In genomic region chr11:3340025-3340424, GRCh38 we compare ENCODE assay signal across 14 cellular contexts. TPM values are rescaled to one million over a fixed set of nuclear protein-coding genes. Genes with fewer than 3 reads are reported as not detected.
A peak's percentile ranks its signal among the peaks of the same experiment; 100 is the strongest.
DNase-seq lines count a peak whose midpoint lies in the region; ATAC-seq, FAIRE-seq and TF ChIP-seq lines count a peak whose summit lies in the region.
"Had no signal": no experiment of that assay in that cellular context is flagged by ENCODE, and none has a peak within 500 bp of the region (broad histone marks: within the 10 kb centered on the region; RNA-seq: fewer than 3 reads in every experiment).

No MANE protein-coding gene starts in this region.

- POLR2A ChIA-PET in K562 (lab: Yijun Ruan, JAX): interaction anchor here (0.9 to 1.0 kb wide), 3 partner anchors 39 to 237 kb away, joined by 3 to 5 read pairs (median 3); partner anchors contain the start of gene ZNF195
- POLR2A ChIA-PET in activated CD4-positive, alpha-beta memory T cell treated with anti-CD3 and anti-CD28 coated beads, Interleukin-2, amount 10 ng/mL, durations not matched to agents 7 days and 5 days (lab: Charles Lee): no interaction called here

- no peaks in the 10 kb centered on the region for H3K9me1 ChIP-seq in K562 (ENCODE audit: control insufficient read depth, insufficient read depth, low read length)
- H3K9me1 ChIP-seq in keratinocyte (ENCODE audit: control insufficient read depth, extremely low read depth, insufficient read depth, low read length): no peaks in the 10 kb centered on the region

- peak; percentile 57; the same call in 1 of the 2 replicates for TF ChIP-seq EP300 in K562 (IDR thresholded peaks at IDR 0.05; ENCODE audit: low read length)

- no peak overlapping the region for H3K27ac Mint-ChIP-seq in activated CD4-positive, alpha-beta memory T cell treated with anti-CD3 and anti-CD28 coated beads, Interleukin-2, amount 10 ng/mL, durations not matched to agents 7 days and 5 days
- H3K27ac Mint-ChIP-seq: activated T-cell treated with anti-CD3 and anti-CD28 coated beads, Interleukin-2, amount 50 U/mL, for 24 hours had no signal

- H3K4me3 ChIP-seq in K562: no peak overlapping the region
- no peak overlapping the region for H3K4me3 ChIP-seq in keratinocyte (ENCODE audit: control insufficient read depth in 2 of 3, extremely low read depth in 1 of 3, insufficient read depth in 2 of 3, low read depth in 1 of 3, low read length in 3 of 3)
- H3K4me3 ChIP-seq: psoas muscle had no signal

- dilution Hi-C loops in keratinocyte (cut with MboI; ENCODE audit: extremely low pct_ligation_motif_present, low sequenced_read_pairs): no loop called here

- H3K27me3 ChIP-seq in K562 (ENCODE audit: control insufficient read depth in 2 of 2, insufficient read depth in 2 of 2, low read length in 2 of 2) (no peaks in the 10 kb centered on the region), keratinocyte (ENCODE audit: control insufficient read depth, extremely low read depth, insufficient read depth, low read length) (peaks cover 4% of the 10 kb centered on the region)

- H3K27ac ChIP-seq in K562 (ENCODE audit: extremely low read depth, low read depth, low read length) (peak overlapping the region; percentile 62), keratinocyte (ENCODE audit: control insufficient read depth, insufficient read depth, low read length) (no peak overlapping the region)
- H3K27ac ChIP-seq: C4-2B, psoas muscle had no signal

- peak in 1 of 2 experiments; percentile 14; a peak in 1 of 4 replicates for TF ChIP-seq RAD21 in K562 (CRISPR knock-in tag; conservative IDR thresholded peaks at IDR 0.05 in 1 of 2, IDR thresholded peaks at IDR 0.05 in 1 of 2)

- TF ChIP-seq POLR2A in K562 (conservative IDR thresholded peaks at IDR 0.05): no peak

- CTCF ChIA-PET in K562 (lab: Yijun Ruan, JAX; ENCODE audit: low intra/inter-chr PET ratio): no interaction called here
- CTCF ChIA-PET in activated CD4-positive, alpha-beta memory T cell treated with anti-CD3 and anti-CD28 coated beads, Interleukin-2, amount 10 ng/mL, durations not matched to agents 7 days and 5 days (lab: Charles Lee): interaction anchor here (1.5 to 3.5 kb wide), 2 partner anchors 30 to 68 kb away, joined by 3 to 29 read pairs; no protein-coding TSS in a partner anchor

- WGBS in K562 (ENCODE audit: insufficient coverage, low coverage, missing lambda C conversion rate): 5% methylated on average over 4 of the region's 4 CpGs

- in situ Hi-C loops in K562 (cut with MboI): no loop called here

- H3K9ac ChIP-seq in K562 (ENCODE audit: insufficient read depth in 1 of 2, low read depth in 2 of 2, low read length in 2 of 2) (0 out of 4 replicates have a peak overlapping the region, but pooled peaks of 1 of the 2 experiments have one; percentile 7), keratinocyte (ENCODE audit: control insufficient read depth, extremely low read depth, insufficient read depth, low read length) (no peak overlapping the region)

- peaks cover 49% of the 10 kb centered on the region for H3K27me3 Mint-ChIP-seq in activated CD4-positive, alpha-beta memory T cell treated with anti-CD3 and anti-CD28 coated beads, Interleukin-2, amount 10 ng/mL, durations not matched to agents 7 days and 5 days

- DNase-seq in AG08395 (ENCODE audit: low spot score) (peak; percentile 83), HT1080 (ENCODE audit: low read depth) (peak; percentile 70), K562 (ENCODE audit: extremely low read depth in 1 of 4, low spot score in 3 of 4) (peak; percentile 40 to 84 (median 56)), keratinocyte (ENCODE audit: low read depth, low spot score) (peak; percentile 58), CD1c-positive myeloid dendritic cell (ENCODE audit: extremely low spot score) (no peak)
- DNase-seq in activated CD4-positive, alpha-beta memory T cell treated with anti-CD3 and anti-CD28 coated beads, Interleukin-2, amount 10 ng/mL, durations not matched to agents 7 days and 5 days: no peak
- DNase-seq in activated CD4-positive, CD25-positive, alpha-beta regulatory T cell (lab: John Stamatoyannopoulos, UW): no peak
- no peak for DNase-seq in activated effector memory CD4-positive, alpha-beta T cell treated with anti-CD3 and anti-CD28 coated beads, Interleukin-2, amount 50 U/mL, for 16 hours
- DNase-seq: activated T-cell treated with anti-CD3 and anti-CD28 coated beads, Interleukin-2, amount 50 U/mL, for 24 hours; NCI-H446 treated with DMSO at 0.1 percent for 48 hours; psoas muscle; Right ventricle myocardium superior; substantia nigra had no signal

- H3K4me3 Mint-ChIP-seq in activated CD4-positive, alpha-beta memory T cell treated with anti-CD3 and anti-CD28 coated beads, Interleukin-2, amount 10 ng/mL, durations not matched to agents 7 days and 5 days: no peak overlapping the region
- H3K4me3 Mint-ChIP-seq: activated T-cell treated with anti-CD3 and anti-CD28 coated beads, Interleukin-2, amount 50 U/mL, for 24 hours had no signal

- TF ChIP-seq CTCF in K562 (IDR thresholded peaks at IDR 0.05 in 2 of 3, conservative IDR thresholded peaks at IDR 0.05 in 1 of 3; ENCODE audit: insufficient read depth in 2 of 3, low read depth in 1 of 3, low read length in 3 of 3) (no peak), keratinocyte (optimal IDR thresholded peaks at IDR 0.05 in 1 of 3, IDR thresholded peaks at IDR 0.05 in 1 of 3, conservative IDR thresholded peaks at IDR 0.05 in 1 of 3; ENCODE audit: extremely low read depth in 1 of 3, insufficient read depth in 2 of 3, low read length in 3 of 3) (no peak)

- peak overlapping the region; percentile 79 for H2AFZ ChIP-seq in K562 (ENCODE audit: low read depth, low read length)
- H2AFZ ChIP-seq in keratinocyte (ENCODE audit: control insufficient read depth, low read length): no peak overlapping the region

- H3K4me1 ChIP-seq in K562 (replicated peaks in 1 of 2; ENCODE audit: control insufficient read depth in 2 of 2, insufficient read depth in 2 of 2, low read length in 2 of 2) (peaks cover 2 to 34% of the 10 kb centered on the region in 2 experiments; a peak in 4 of 5 replicates), keratinocyte (ENCODE audit: control insufficient read depth, extremely low read depth, insufficient read depth, low read length) (peaks cover 7% of the 10 kb centered on the region)
- H3K4me1 ChIP-seq: psoas muscle had no signal

- no peaks in the 10 kb centered on the region for H3K9me3 Mint-ChIP-seq in activated CD4-positive, alpha-beta memory T cell treated with anti-CD3 and anti-CD28 coated beads, Interleukin-2, amount 10 ng/mL, durations not matched to agents 7 days and 5 days
- H3K9me3 Mint-ChIP-seq: activated T-cell treated with anti-CD3 and anti-CD28 coated beads, Interleukin-2, amount 50 U/mL, for 24 hours had no signal

- H4K20me1 ChIP-seq in K562 (replicated peaks; ENCODE audit: control insufficient read depth, insufficient read depth, low read length) (no peaks in the 10 kb centered on the region), keratinocyte (ENCODE audit: control insufficient read depth, extremely low read depth, insufficient read depth, low read length) (no peaks in the 10 kb centered on the region)

- no TSS peak for BruUV-seq in K562 (replicated peaks; lab: Mats Ljungman, UMichigan)

- H3K79me2 ChIP-seq in K562 (ENCODE audit: control insufficient read depth, insufficient read depth, low read length): no peaks in the 10 kb centered on the region
- H3K79me2 ChIP-seq in keratinocyte (ENCODE audit: control insufficient read depth, insufficient read depth, low read length): no peaks in the 10 kb centered on the region

- H3K9me3 ChIP-seq in K562 (replicated peaks; ENCODE audit: control insufficient read depth, insufficient read depth, low read depth, low read length) (no peaks in the 10 kb centered on the region), keratinocyte (ENCODE audit: control insufficient read depth, low read depth, low read length) (no peaks in the 10 kb centered on the region)
- H3K9me3 ChIP-seq: psoas muscle had no signal

- no peaks in the 10 kb centered on the region for H3K36me3 ChIP-seq in K562 (ENCODE audit: control insufficient read depth, insufficient read depth, low read length)
- H3K36me3 ChIP-seq in keratinocyte (ENCODE audit: control insufficient read depth in 2 of 2, extremely low read depth in 1 of 2, insufficient read depth in 2 of 2, low read length in 2 of 2): no peaks in the 10 kb centered on the region

- no peaks in the 10 kb centered on the region for H3K36me3 Mint-ChIP-seq in activated CD4-positive, alpha-beta memory T cell treated with anti-CD3 and anti-CD28 coated beads, Interleukin-2, amount 10 ng/mL, durations not matched to agents 7 days and 5 days (ENCODE audit: low read depth)

- peak overlapping the region; percentile 67 for H3K4me2 ChIP-seq in K562 (ENCODE audit: insufficient read depth, low read length)
- H3K4me2 ChIP-seq in keratinocyte (ENCODE audit: control insufficient read depth, extremely low read depth, insufficient read depth, low read depth, low read length): no peak overlapping the region

- FAIRE-seq in K562 (lab: Jason Lieb, UNC): peak; percentile 92
- FAIRE-seq in keratinocyte (lab: Jason Lieb, UNC): peak; percentile 73

- H3K4me1 Mint-ChIP-seq in activated CD4-positive, alpha-beta memory T cell treated with anti-CD3 and anti-CD28 coated beads, Interleukin-2, amount 10 ng/mL, durations not matched to agents 7 days and 5 days: no peaks in the 10 kb centered on the region

- peak; percentile 73 for ATAC-seq in K562
- ATAC-seq: psoas muscle had no signal

- intact Hi-C loops in K562 (cut with micrococcal nuclease): no loop called here

RNA-seq across cellular contexts. Expression of gene ZNF195, which starts 38.9 kb away (rescaled TPM):
- 24.5 and 26.6 TPM in 2 replicates for total RNA-seq in HT1080 (2014; rRNA removed; shearing (Covaris generic))
- 17.1 and 19.1 TPM in 2 replicates for polyA plus RNA-seq in HT1080 (2015; cell fraction: cytosol; rRNA removed)
- 50.8 and 63.7 TPM in 2 replicates for polyA plus RNA-seq in HT1080 (2015; cell fraction: nucleus; rRNA removed)
- total RNA-seq in K562 (2011; cell fraction: chromatin; rRNA removed; ENCODE audit: low replicate concordance): 126 and 189 TPM in 2 replicates
- total RNA-seq in K562 (2011; cell fraction: nucleolus; rRNA removed): 81.4 and 87.1 TPM in 2 replicates
- total RNA-seq in K562 (2011; cell fraction: nucleoplasm; rRNA removed): 129 and 187 TPM in 2 replicates
- total RNA-seq in K562 (2014; rRNA removed) (48.9 and 53.8 TPM in 2 replicates), K562 (2014; rRNA removed; fragmentation: Illumina TruSeq; extraction: Trizol) (75.5 and 86.4 TPM in 2 replicates), K562 (2015; rRNA removed; fragmentation: Illumina TruSeq; extraction: Trizol) (54.2 and 61.5 TPM in 2 replicates), K562 (2021) (45.6 and 49.4 TPM in 2 replicates)
- polyA plus RNA-seq in K562 (2011; rRNA removed) (59.7 and 62.3 TPM in 2 replicates), K562 (2014; fragmentation: Illumina TruSeq; extraction: Trizol) (50.6 and 60.4 TPM in 2 replicates), K562 (2014; fragmentation: Nextera tagmentation; extraction: Ambion mirVana) (10 to 100 TPM; 42.1 to 55.2 TPM), K562 (2014; rRNA removed) (59.0 and 67.4 TPM in 2 replicates), keratinocyte (19.2 to 27.4 TPM (median 19.2 TPM) in 3 replicates)
- 17.0 and 25.9 TPM in 2 replicates for polyA plus RNA-seq in K562 (2011; cell fraction: cytosol; rRNA removed)
- polyA plus RNA-seq in K562 (2011; cell fraction: nucleus; rRNA removed): 89.7 and 133 TPM in 2 replicates
- polyA plus RNA-seq in K562 (2012): 29.4 and 42.9 TPM in 2 replicates
- polyA minus RNA-seq in K562 (2011; rRNA and poly(A)+ RNA removed): 57.6 and 62.2 TPM in 2 replicates
- polyA minus RNA-seq in K562 (2011; cell fraction: cytosol; rRNA and poly(A)+ RNA removed): 17.8 and 30.6 TPM in 2 replicates
- 86.4 and 92.7 TPM in 2 replicates for polyA minus RNA-seq in K562 (2011; cell fraction: nucleus; rRNA and poly(A)+ RNA removed)
- 8.4 TPM for polyA plus RNA-seq in keratinocyte (2011; ENCODE audit: low read depth)
- 8.1 and 16.1 TPM in 2 replicates for polyA plus RNA-seq in keratinocyte (2011; cell fraction: cytosol; rRNA removed)
- polyA plus RNA-seq in keratinocyte (2011; cell fraction: nucleus; rRNA removed): 46.3 and 56.0 TPM in 2 replicates
- 13.5 and 14.1 TPM in 2 replicates for polyA plus RNA-seq in keratinocyte (2012; ENCODE audit: low replicate concordance)
- polyA minus RNA-seq in keratinocyte: 18.0 to 28.2 TPM (median 24.4 TPM) in 3 replicates
- 12.7 TPM for polyA minus RNA-seq in keratinocyte (2011; cell fraction: cytosol; rRNA and poly(A)+ RNA removed)
- 37.5 and 47.9 TPM in 2 replicates for polyA minus RNA-seq in keratinocyte (2011; cell fraction: nucleus; rRNA and poly(A)+ RNA removed)
- 10 to 100 TPM; 30.5 to 33.5 TPM for total RNA-seq in activated CD4-positive, alpha-beta memory T cell treated with anti-CD3 and anti-CD28 coated beads, Interleukin-2, amount 10 ng/mL, durations not matched to agents 7 days and 5 days

Comparison
In these comparisons a context has a peak if more than half of its experiments do, and no peak if none do; other contexts are left out.
1. DNase-seq: peak in AG08395 (single experiment), HT1080 (single experiment), K562 (4 of 4) and keratinocyte (single experiment); none in CD1c-positive myeloid dendritic cell (single experiment), activated CD4-positive, alpha-beta memory T cell treated with anti-CD3 and anti-CD28 coated beads, Interleukin-2, amount 10 ng/mL, durations not matched to agents 7 days and 5 days (single experiment), activated CD4-positive, CD25-positive, alpha-beta regulatory T cell (0 of 4) and activated effector memory CD4-positive, alpha-beta T cell treated with anti-CD3 and anti-CD28 coated beads, Interleukin-2, amount 50 U/mL, for 16 hours (single experiment).